Comparison of ENCODE assay signal across 17 cellular contexts in the genomic region with DNA sequence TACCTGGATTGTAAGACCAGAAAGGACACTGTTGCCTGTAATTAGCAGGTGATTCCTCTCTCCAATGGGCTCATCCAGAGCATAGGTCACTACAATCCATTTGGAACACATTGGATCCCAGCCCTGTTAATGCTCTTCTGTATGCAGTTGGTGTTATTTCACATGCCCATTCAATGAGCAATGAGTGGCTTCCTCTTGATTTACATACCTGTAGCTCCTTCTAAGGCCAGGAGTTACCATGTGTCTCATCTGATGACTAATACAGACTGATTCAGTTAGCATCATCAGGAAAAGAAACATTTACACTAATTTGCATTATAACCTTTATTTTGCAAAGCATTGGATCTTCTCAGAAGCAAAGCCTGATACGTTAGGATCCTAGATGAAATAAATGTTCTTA.
A peak's percentile ranks its signal among the peaks of the same experiment; 100 is the strongest.
DNase-seq lines count a peak whose midpoint lies in the region; ATAC-seq and TF ChIP-seq lines count a peak whose summit lies in the region.
"Had no signal": no experiment of that assay in that cellular context is flagged by ENCODE, and none has a peak within 500 bp of the region (broad histone marks: within the 10 kb centered on the region; RNA-seq: fewer than 3 reads in every experiment).

No MANE protein-coding gene starts in this region.

- H3K9me3 ChIP-seq in RWPE2 (ENCODE audit: severe bottlenecking) = no peaks in the 10 kb centered on the region
- H3K9me3 ChIP-seq: A549 had no signal

- no peak overlapping the region for H3K4me3 ChIP-seq in RWPE2 (ENCODE audit: severe bottlenecking)
- H3K4me3 ChIP-seq: A549 had no signal

- no peaks in the 10 kb centered on the region for H3K36me3 ChIP-seq in RWPE2 (ENCODE audit: low read depth)

- no peak for DNase-seq in activated T-cell treated with anti-CD3 and anti-CD28 coated beads, Interleukin-2, amount 50 U/mL, for 72 hours
- no peak for DNase-seq in activated T-cell treated with anti-CD3 and anti-CD28 coated beads for 4 hours
- DNase-seq in RWPE2 (ENCODE audit: low spot score) = no peak
- peak; percentile 59 to 87 for DNase-seq in foreskin keratinocyte
- DNase-seq in activated gamma-delta T cell treated with Interleukin-2 at 50 U/mL for 16 hours = no peak
- no peak for DNase-seq in HPDE6-E6E7 (ENCODE audit: extremely low spot score)
- DNase-seq: DMS79 treated with DMSO at 0.1 percent for 48 hours, GOT3, HFFc6, NCI-H1436, NCI-H2029 treated with DMSO at 0.1 percent for 48 hours, NCI-H524 treated with DMSO at 0.1 percent for 48 hours had no signal

- H3K4me1 ChIP-seq in RWPE2 (ENCODE audit: insufficient read depth, poor library complexity, severe bottlenecking) = no peaks in the 10 kb centered on the region
- peaks cover 4% of the 10 kb centered on the region for H3K4me1 ChIP-seq in foreskin keratinocyte
- H3K4me1 ChIP-seq: A549 had no signal

- H3K27me3 Mint-ChIP-seq in activated T-cell treated with anti-CD3 and anti-CD28 coated beads, Interleukin-2, amount 50 U/mL, for 72 hours (ENCODE audit: low read depth) = no peaks in the 10 kb centered on the region
- H3K27me3 Mint-ChIP-seq: IgD-negative memory B cell had no signal

- peak; percentile 39 to 49 for ATAC-seq in activated T-cell treated with anti-CD3 and anti-CD28 coated beads, Interleukin-2, amount 50 U/mL, for 72 hours (replicated peaks in 1 of 2)
- ATAC-seq in RWPE2 (ENCODE audit: low read depth) (peak; percentile 95), foreskin keratinocyte (peak; percentile 99), HG03378 (IDR thresholded peaks at IDR 0.05; ENCODE audit: unreplicated experiment) (no peak)
- ATAC-seq: A549 had no signal

- no peak overlapping the region for H3K27ac Mint-ChIP-seq in activated T-cell treated with anti-CD3 and anti-CD28 coated beads, Interleukin-2, amount 50 U/mL, for 72 hours
- H3K27ac Mint-ChIP-seq: CD14-positive monocyte, HFFc6, IgD-negative memory B cell had no signal

- H3K4me1 Mint-ChIP-seq in activated T-cell treated with anti-CD3 and anti-CD28 coated beads, Interleukin-2, amount 50 U/mL, for 72 hours (ENCODE audit: low read depth) = no peaks in the 10 kb centered on the region
- H3K4me1 Mint-ChIP-seq: IgD-negative memory B cell had no signal

- H3K27ac ChIP-seq in RWPE2 (ENCODE audit: poor library complexity, severe bottlenecking) = no peak overlapping the region
- no peak overlapping the region for H3K27ac ChIP-seq in foreskin keratinocyte
- H3K27ac ChIP-seq in temporal lobe (ENCODE audit: low read depth, low read length) = peak overlapping the region; percentile 2
- H3K27ac ChIP-seq: A549 had no signal

- no peak for TF ChIP-seq CTCF in RWPE2 (IDR thresholded peaks at IDR 0.05; ENCODE audit: poor library complexity, severe bottlenecking)
- TF ChIP-seq CTCF in foreskin keratinocyte (conservative IDR thresholded peaks at IDR 0.05) = no peak

- no peak overlapping the region for H3K4me3 Mint-ChIP-seq in activated T-cell treated with anti-CD3 and anti-CD28 coated beads, Interleukin-2, amount 50 U/mL, for 72 hours
- H3K4me3 Mint-ChIP-seq: CD14-positive monocyte, HFFc6, IgD-negative memory B cell had no signal

- peaks cover 4% of the 10 kb centered on the region for H3K27me3 ChIP-seq in RWPE2 (ENCODE audit: insufficient read depth, poor library complexity, severe bottlenecking)
- H3K27me3 ChIP-seq in foreskin keratinocyte = no peaks in the 10 kb centered on the region

- no peaks in the 10 kb centered on the region for H3K9me3 Mint-ChIP-seq in activated T-cell treated with anti-CD3 and anti-CD28 coated beads, Interleukin-2, amount 50 U/mL, for 72 hours
- H3K9me3 Mint-ChIP-seq: CD14-positive monocyte had no signal

- no peaks in the 10 kb centered on the region for H3K36me3 Mint-ChIP-seq in activated T-cell treated with anti-CD3 and anti-CD28 coated beads, Interleukin-2, amount 50 U/mL, for 72 hours (ENCODE audit: insufficient read depth in 2 of 2)
- H3K36me3 Mint-ChIP-seq: CD14-positive monocyte had no signal

Comparison
In these comparisons a context has a peak if more than half of its experiments do, and no peak if none do; other contexts are left out.
1. DNase-seq: peak in foreskin keratinocyte (2 of 2); none in activated T-cell treated with anti-CD3 and anti-CD28 coated beads, Interleukin-2, amount 50 U/mL, for 72 hours (0 of 2), activated T-cell treated with anti-CD3 and anti-CD28 coated beads for 4 hours (single experiment), RWPE2 (single experiment), activated gamma-delta T cell treated with Interleukin-2 at 50 U/mL for 16 hours (single experiment) and HPDE6-E6E7 (single experiment).